26 cellular contexts compared by ENCODE assay signal in the genomic region with DNA sequence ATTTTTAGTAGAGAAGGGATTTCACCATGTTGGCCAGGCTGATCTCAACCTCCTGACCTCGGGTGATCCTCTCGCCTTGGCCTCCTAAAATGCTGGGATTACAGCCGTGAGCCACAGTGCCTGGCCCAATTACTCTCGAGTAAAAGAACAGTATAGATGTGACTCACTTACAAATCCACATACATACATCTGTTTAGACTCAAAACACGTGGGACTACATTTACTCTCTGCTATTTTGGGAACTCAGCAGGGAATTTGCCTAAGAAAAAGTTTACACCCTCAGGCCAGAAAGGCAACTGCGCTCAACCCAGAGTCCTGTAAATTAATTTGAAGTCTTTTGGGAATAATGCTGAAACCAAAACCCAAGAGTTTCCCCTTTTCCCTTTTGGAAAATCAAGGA.
DNase-seq lines count a peak whose midpoint lies in the region; ATAC-seq and TF ChIP-seq lines count a peak whose summit lies in the region.
"Had no signal": no experiment of that assay in that cellular context is flagged by ENCODE, and none has a peak within 500 bp of the region (broad histone marks: within the 10 kb centered on the region; RNA-seq: fewer than 3 reads in every experiment).

No MANE protein-coding gene starts in this region.

- H3K36me3 ChIP-seq in right atrium auricular region = no peaks in the 10 kb centered on the region
- H3K36me3 ChIP-seq in esophagus squamous epithelium = no peaks in the 10 kb centered on the region
- no peaks in the 10 kb centered on the region for H3K36me3 ChIP-seq in trophoblast cell (ENCODE audit: control insufficient read depth in 1 of 2, insufficient read depth in 2 of 2, low read length in 2 of 2)

- H3K79me1 ChIP-seq in trophoblast cell (ENCODE audit: low read length) = peaks cover 17% of the 10 kb centered on the region

- no peak overlapping the region for H3K4me2 ChIP-seq in trophoblast cell (ENCODE audit: low read length)

- no peaks in the 10 kb centered on the region for H3K9me3 Mint-ChIP-seq in stimulated activated naive CD8-positive, alpha-beta T cell treated with anti-CD3 and anti-CD28 coated beads, Interleukin-15, amount 100 ng/mL, for 72 hours
- H3K9me3 Mint-ChIP-seq: activated CD4-positive, alpha-beta T cell treated with anti-CD3 and anti-CD28 coated beads, Interleukin-2, amount 10 ng/mL, durations not matched to agents 24 days and 14 days; activated naive CD8-positive, alpha-beta T cell treated with anti-CD3 and anti-CD28 coated beads, Interleukin-2, amount 10 ng/mL, durations not matched to agents 7 days and 5 days; activated T-helper 2 cell treated with anti-CD3 and anti-CD28 coated beads, Interferon-gamma antibody, Interleukin-2, Interleukin-4, amounts not matched to agents 10 μg/mL and 5 μg/mL and 100 μg/mL, durations not matched to agents 14 hours and 24 hours and 36 hours; dendritic cell treated with granulocyte-macrophage colony-stimulating factor and Interleukin-4, amounts not matched to agents 40 ng/mL and 50 ng/mL, for 4 days; T-cell had no signal

- peak overlapping the region; percentile 58 for H2BK12ac ChIP-seq in trophoblast cell (ENCODE audit: low read length)

- H3K23ac ChIP-seq in trophoblast cell (ENCODE audit: low read length) = no peak overlapping the region

- no peak overlapping the region for H3K9ac ChIP-seq in trophoblast cell (ENCODE audit: low read length)
- H3K9ac ChIP-seq: parathyroid adenoma had no signal

- no peak for TF ChIP-seq CTCF in right atrium auricular region (IDR thresholded peaks at IDR 0.05)
- no peak for TF ChIP-seq CTCF in esophagus squamous epithelium (IDR thresholded peaks at IDR 0.05)

- H3K4me3 Mint-ChIP-seq in stimulated activated naive CD8-positive, alpha-beta T cell treated with anti-CD3 and anti-CD28 coated beads, Interleukin-15, amount 100 ng/mL, for 72 hours = no peak overlapping the region
- H3K4me3 Mint-ChIP-seq: activated CD4-positive, alpha-beta T cell treated with anti-CD3 and anti-CD28 coated beads, Interleukin-2, amount 10 ng/mL, durations not matched to agents 24 days and 14 days; activated naive CD8-positive, alpha-beta T cell treated with anti-CD3 and anti-CD28 coated beads, Interleukin-2, amount 10 ng/mL, durations not matched to agents 7 days and 5 days; dendritic cell treated with granulocyte-macrophage colony-stimulating factor and Interleukin-4, amounts not matched to agents 40 ng/mL and 50 ng/mL, for 4 days; naive thymus-derived CD8-positive, alpha-beta T cell; T-cell had no signal

- DNase-seq in right atrium auricular region (ENCODE audit: low spot score) (no peak), Right ventricle myocardium inferior (ENCODE audit: missing footprints) (no peak), esophagus squamous epithelium (lab: John Stamatoyannopoulos, UW) (no peak), trophoblast cell (peak; percentile 48 to 93), dedifferentiated amniotic fluid mesenchymal stem cell (ENCODE audit: extremely low spot score) (no peak), COR-L47 (lab: John Stamatoyannopoulos, UW) (no peak)
- no peak for DNase-seq in stimulated activated CD4-positive, alpha-beta T cell treated with anti-CD3 and anti-CD28 coated beads, Interleukin-4, amount 100 ng/mL, for 24 hours
- no peak for DNase-seq in stimulated activated naive CD8-positive, alpha-beta T cell treated with anti-CD3 and anti-CD28 coated beads, Interleukin-15, amount 100 ng/mL, for 72 hours
- DNase-seq: activated CD4-positive, alpha-beta T cell treated with anti-CD3 and anti-CD28 coated beads, Interleukin-2, amount 10 ng/mL, durations not matched to agents 24 days and 14 days; activated naive CD8-positive, alpha-beta T cell treated with anti-CD3 and anti-CD28 coated beads, Interleukin-2, amount 10 ng/mL, durations not matched to agents 7 days and 5 days; foreskin melanocyte; GDM1; kidney; naive thymus-derived CD8-positive, alpha-beta T cell; NCI-H1436; NCI-H2171 treated with DMSO at 0.1 percent for 48 hours; NCI-H748 treated with DMSO at 0.1 percent for 48 hours; SHP77 treated with DMSO at 0.1 percent for 48 hours; stimulated activated naive CD4-positive, alpha-beta T cell treated with Interleukin-2 at 50 U/mL for 16 hours; T-cell had no signal

- H2AFZ ChIP-seq in trophoblast cell (ENCODE audit: insufficient read depth, low read length, poor library complexity) = no peak overlapping the region
- H2AFZ ChIP-seq: parathyroid adenoma had no signal

- H3K27ac ChIP-seq in right atrium auricular region = peak overlapping the region; percentile 69 to 72
- peak overlapping the region in 3 of 4 donors; percentile 68 to 73 (median 70) for H3K27ac ChIP-seq in esophagus squamous epithelium
- peak overlapping the region; percentile 39 for H3K27ac ChIP-seq in trophoblast cell (ENCODE audit: low read depth, low read length)
- H3K27ac ChIP-seq: C4-2B had no signal

- H3K79me2 ChIP-seq in trophoblast cell (ENCODE audit: control insufficient read depth, insufficient read depth, low read length, poor library complexity) = no peaks in the 10 kb centered on the region
- H3K79me2 ChIP-seq: parathyroid adenoma had no signal

- H3K18ac ChIP-seq in trophoblast cell (ENCODE audit: low read length) = no peak overlapping the region

- H4K91ac ChIP-seq in trophoblast cell (ENCODE audit: low read depth, low read length) = peak overlapping the region; percentile 49

- H3K27me3 Mint-ChIP-seq in stimulated activated naive CD8-positive, alpha-beta T cell treated with anti-CD3 and anti-CD28 coated beads, Interleukin-15, amount 100 ng/mL, for 72 hours = peaks cover 31% of the 10 kb centered on the region

- 55 to 84% methylated on average over 5 to 6 of the region's 6 CpGs for WGBS in esophagus squamous epithelium, 2 donors
- no CpG with 5 or more reads among the region's 6 CpGs for WGBS in trophoblast cell (ENCODE audit: extremely low coverage, insufficient coverage, insufficient read length)

- no peak overlapping the region for H3K4ac ChIP-seq in trophoblast cell (ENCODE audit: low read depth, low read length)

- peak overlapping the region; percentile 45 for H2BK5ac ChIP-seq in trophoblast cell (ENCODE audit: low read depth, low read length, poor library complexity)

- H2BK120ac ChIP-seq in trophoblast cell (ENCODE audit: insufficient read depth, low read length, poor library complexity) = peak overlapping the region; percentile 34

- H3K9me3 ChIP-seq in right atrium auricular region (no peaks in the 10 kb centered on the region), esophagus squamous epithelium (no peaks in the 10 kb centered on the region), trophoblast cell (ENCODE audit: insufficient read depth, low read depth, low read length) (no peaks in the 10 kb centered on the region)

- no peak overlapping the region for H2AK5ac ChIP-seq in trophoblast cell (ENCODE audit: low read length)

- no peaks in the 10 kb centered on the region for H3K4me1 Mint-ChIP-seq in stimulated activated naive CD8-positive, alpha-beta T cell treated with anti-CD3 and anti-CD28 coated beads, Interleukin-15, amount 100 ng/mL, for 72 hours
- H3K4me1 Mint-ChIP-seq: activated CD4-positive, alpha-beta T cell treated with anti-CD3 and anti-CD28 coated beads, Interleukin-2, amount 10 ng/mL, durations not matched to agents 24 days and 14 days; activated naive CD8-positive, alpha-beta T cell treated with anti-CD3 and anti-CD28 coated beads, Interleukin-2, amount 10 ng/mL, durations not matched to agents 7 days and 5 days; IgD-negative memory B cell; naive thymus-derived CD8-positive, alpha-beta T cell; T-cell had no signal

- H3K4me3 ChIP-seq in right atrium auricular region (no peak overlapping the region), esophagus squamous epithelium (no peak overlapping the region), trophoblast cell (ENCODE audit: low read depth, low read length) (no peak overlapping the region)
- H3K4me3 ChIP-seq: skin epidermis had no signal

- no peak overlapping the region for H3K27ac Mint-ChIP-seq in stimulated activated naive CD8-positive, alpha-beta T cell treated with anti-CD3 and anti-CD28 coated beads, Interleukin-15, amount 100 ng/mL, for 72 hours
- H3K27ac Mint-ChIP-seq: activated CD4-positive, alpha-beta T cell treated with anti-CD3 and anti-CD28 coated beads, Interleukin-2, amount 10 ng/mL, durations not matched to agents 24 days and 14 days; activated naive CD8-positive, alpha-beta T cell treated with anti-CD3 and anti-CD28 coated beads, Interleukin-2, amount 10 ng/mL, durations not matched to agents 7 days and 5 days; activated T-helper 2 cell treated with anti-CD3 and anti-CD28 coated beads, Interferon-gamma antibody, Interleukin-2, Interleukin-4, amounts not matched to agents 10 μg/mL and 5 μg/mL and 100 μg/mL, durations not matched to agents 14 hours and 24 hours and 36 hours; dendritic cell treated with granulocyte-macrophage colony-stimulating factor and Interleukin-4, amounts not matched to agents 40 ng/mL and 50 ng/mL, for 4 days; IgD-negative memory B cell; naive thymus-derived CD8-positive, alpha-beta T cell; T-cell had no signal

- H4K8ac ChIP-seq in trophoblast cell (ENCODE audit: low read depth, low read length) = no peak overlapping the region

- TF ChIP-seq POLR2A in esophagus squamous epithelium (IDR thresholded peaks at IDR 0.05) = no peak

- no peak overlapping the region for H3K14ac ChIP-seq in trophoblast cell (ENCODE audit: low read length)

- H3K27me3 ChIP-seq in right atrium auricular region (no peaks in the 10 kb centered on the region), esophagus squamous epithelium (no peaks in the 10 kb centered on the region), trophoblast cell (ENCODE audit: insufficient read depth, low read length) (no peaks in the 10 kb centered on the region)

- intact Hi-C loops in Right ventricle myocardium inferior (cut with DNase I) = no loop called here
- intact Hi-C loops in esophagus squamous epithelium (cut with DNase I) = no loop called here

- no peak overlapping the region for H4K12ac ChIP-seq in trophoblast cell (ENCODE audit: low read depth, low read length)

- no peak for ATAC-seq in Right ventricle myocardium inferior
- ATAC-seq in stimulated activated naive CD8-positive, alpha-beta T cell treated with anti-CD3 and anti-CD28 coated beads, Interleukin-15, amount 100 ng/mL, for 72 hours = no peak
- ATAC-seq: naive thymus-derived CD8-positive, alpha-beta T cell; T-cell had no signal

- H3K4me1 ChIP-seq in right atrium auricular region (peaks cover 0 to 10% of the 10 kb centered on the region in 2 donors), esophagus squamous epithelium (peaks cover 0 to 19% (median 0%) of the 10 kb centered on the region in 3 donors), trophoblast cell (ENCODE audit: control insufficient read depth in 1 of 2, insufficient read depth in 2 of 2, low read length in 2 of 2) (peaks cover 8 to 14% of the 10 kb centered on the region in 2 experiments)
- H3K4me1 ChIP-seq: parathyroid adenoma had no signal

Comparison
In these comparisons a context has a peak if more than half of its experiments do, and no peak if none do; other contexts are left out.
1. DNase-seq: peak in trophoblast cell (2 of 2); none in right atrium auricular region (single experiment), Right ventricle myocardium inferior (single experiment), esophagus squamous epithelium (single experiment), stimulated activated CD4-positive, alpha-beta T cell treated with anti-CD3 and anti-CD28 coated beads, Interleukin-4, amount 100 ng/mL, for 24 hours (single experiment), dedifferentiated amniotic fluid mesenchymal stem cell (single experiment), stimulated activated naive CD8-positive, alpha-beta T cell treated with anti-CD3 and anti-CD28 coated beads, Interleukin-15, amount 100 ng/mL, for 72 hours (0 of 2) and COR-L47 (single experiment).
2. Peak in every context shown above with its lines, with median percentiles within 50 percentile points of each other: H3K27ac ChIP-seq.